ENCODE assay signal across 36 cellular contexts in genomic region chr11:130504317-130504716, GRCh38. TPM values are rescaled to one million over a fixed set of nuclear protein-coding genes. Genes with fewer than 3 reads are reported as not detected.
"Had no signal": no experiment of that assay in that cellular context is flagged by ENCODE, and none has a peak within 500 bp of the region (broad histone marks: within the 10 kb centered on the region; RNA-seq: fewer than 3 reads in every experiment).

No MANE protein-coding gene starts in this region.

- H3K9me3 ChIP-seq: adrenal gland, body of pancreas, breast epithelium had no signal

- H3K27ac Mint-ChIP-seq: activated B cell treated with CpG ODN at 0.5 μM for 24 hours; activated CD4-positive, alpha-beta memory T cell treated with anti-CD3 and anti-CD28 coated beads, Interleukin-2, amount 10 ng/mL, durations not matched to agents 7 days and 5 days; activated CD4-positive, alpha-beta T cell treated with anti-CD3 and anti-CD28 coated beads, Interleukin-2, amount 10 ng/mL, durations not matched to agents 24 days and 14 days; activated CD8-positive, alpha-beta memory T cell treated with anti-CD3 and anti-CD28 coated beads, Interleukin-2, amount 10 ng/mL, durations not matched to agents 7 days and 5 days; activated CD8-positive, alpha-beta T cell treated with anti-CD3 and anti-CD28 coated beads, Interleukin-2, amount 10 ng/mL, durations not matched to agents 7 days and 5 days; activated naive CD4-positive, alpha-beta T cell treated with anti-CD3 and anti-CD28 coated beads, Interleukin-2, amount 10 ng/mL, durations not matched to agents 7 days and 5 days; activated naive CD4-positive, alpha-beta T cell treated with anti-CD3 and anti-CD28 coated beads, Interleukin-2, amount 50 U/mL, for 24 hours; activated naive CD8-positive, alpha-beta T cell; activated naive CD8-positive, alpha-beta T cell treated with anti-CD3 and anti-CD28 coated beads, Interleukin-2, amount 10 ng/mL, durations not matched to agents 7 days and 5 days; activated naive CD8-positive, alpha-beta T cell treated with anti-CD3 and anti-CD28 coated beads, Interleukin-2, amount 50 U/mL, for 24 hours; activated T-cell treated with anti-CD3 and anti-CD28 coated beads, Interleukin-2, amount 50 U/mL, for 24 hours; activated T-helper 2 cell treated with anti-CD3 and anti-CD28 coated beads, Interferon-gamma antibody, Interleukin-2, Interleukin-4, amounts not matched to agents 10 μg/mL and 5 μg/mL and 100 μg/mL, durations not matched to agents 14 hours and 24 hours and 36 hours; T-helper 1 cell treated with Interleukin-12 subunit alpha and Interleukin-12 subunit beta and Interleukin-4 antibody, amounts not matched to agents 30 μg/mL and 1 μg/mL, for 36 hours; T-helper 2 cell treated with Interferon-gamma antibody and Interleukin-4, amounts not matched to agents 5 μg/mL and 100 μg/mL, for 36 hours had no signal

- H3K4me3 ChIP-seq: adrenal gland, body of pancreas, breast epithelium had no signal

- H3K36me3 ChIP-seq: adrenal gland, brain microvascular endothelial cell, breast epithelium had no signal

- H3K27me3 ChIP-seq: adrenal gland, body of pancreas, brain microvascular endothelial cell, breast epithelium had no signal

- DNase-seq: activated B cell treated with CpG ODN at 0.5 μM for 24 hours; activated CD4-positive, alpha-beta memory T cell treated with anti-CD3 and anti-CD28 coated beads, Interleukin-2, amount 10 ng/mL, durations not matched to agents 7 days and 5 days; activated CD4-positive, alpha-beta T cell treated with anti-CD3 and anti-CD28 coated beads for 4 hours; activated CD4-positive, alpha-beta T cell treated with anti-CD3 and anti-CD28 coated beads, Interleukin-2, amount 10 ng/mL, durations not matched to agents 24 days and 14 days; activated CD4-positive, alpha-beta T cell treated with anti-CD3 and anti-CD28 coated beads, Interleukin-2, amount 50 U/mL, for 1 hour; activated CD4-positive, alpha-beta T cell treated with anti-CD3 and anti-CD28 coated beads, Interleukin-2, amount 50 U/mL, for 4 hours; activated CD4-positive, CD25-positive, alpha-beta regulatory T cell treated with anti-CD3 and anti-CD28 coated beads, Interleukin-2, amount 50 U/mL, for 72 hours; activated CD8-positive, alpha-beta memory T cell treated with anti-CD3 and anti-CD28 coated beads for 24 hours; activated CD8-positive, alpha-beta memory T cell treated with anti-CD3 and anti-CD28 coated beads, Interleukin-2, amount 10 ng/mL, durations not matched to agents 7 days and 5 days; activated CD8-positive, alpha-beta memory T cell treated with anti-CD3 and anti-CD28 coated beads, Interleukin-2, amount 50 U/mL, for 48 hours; activated CD8-positive, alpha-beta T cell treated with anti-CD3 and anti-CD28 coated beads, Interleukin-2, amount 10 ng/mL, durations not matched to agents 7 days and 5 days; activated effector memory CD4-positive, alpha-beta T cell treated with Interleukin-2 at 50 U/mL for 16 hours; activated gamma-delta T cell; activated naive CD4-positive, alpha-beta T cell treated with anti-CD3 and anti-CD28 coated beads, Interleukin-2, amount 10 ng/mL, durations not matched to agents 7 days and 5 days; activated naive CD4-positive, alpha-beta T cell treated with Interleukin-2 at 50 U/mL for 16 hours; activated naive CD8-positive, alpha-beta T cell treated with anti-CD3 and anti-CD28 coated beads, Interleukin-2, amount 10 ng/mL, durations not matched to agents 7 days and 5 days; activated naive CD8-positive, alpha-beta T cell treated with anti-CD3 and anti-CD28 coated beads, Interleukin-2, amount 50 U/mL, for 24 hours; activated T-cell treated with anti-CD3 and anti-CD28 coated beads, Interleukin-2, amount 50 U/mL, for 24 hours; activated T-cell treated with anti-CD3 and anti-CD28 coated beads, Interleukin-2, amount 50 U/mL, for 48 hours; adrenal gland; amniotic stem cell; aorta; body of pancreas; brain microvascular endothelial cell; central memory CD4-positive, alpha-beta T cell; T-helper 1 cell; T-helper 2 cell; T-helper 9 cell had no signal

- H3K4me1 Mint-ChIP-seq: activated B cell treated with CpG ODN at 0.5 μM for 24 hours; activated CD4-positive, alpha-beta memory T cell treated with anti-CD3 and anti-CD28 coated beads, Interleukin-2, amount 10 ng/mL, durations not matched to agents 7 days and 5 days; activated CD4-positive, alpha-beta T cell treated with anti-CD3 and anti-CD28 coated beads, Interleukin-2, amount 10 ng/mL, durations not matched to agents 24 days and 14 days; activated CD8-positive, alpha-beta memory T cell treated with anti-CD3 and anti-CD28 coated beads, Interleukin-2, amount 10 ng/mL, durations not matched to agents 7 days and 5 days; activated naive CD4-positive, alpha-beta T cell treated with anti-CD3 and anti-CD28 coated beads, Interleukin-2, amount 10 ng/mL, durations not matched to agents 7 days and 5 days; activated naive CD4-positive, alpha-beta T cell treated with anti-CD3 and anti-CD28 coated beads, Interleukin-2, amount 50 U/mL, for 24 hours; activated naive CD8-positive, alpha-beta T cell treated with anti-CD3 and anti-CD28 coated beads, Interleukin-2, amount 10 ng/mL, durations not matched to agents 7 days and 5 days; activated naive CD8-positive, alpha-beta T cell treated with anti-CD3 and anti-CD28 coated beads, Interleukin-2, amount 50 U/mL, for 24 hours had no signal

- H3K4me1 ChIP-seq: adrenal gland, body of pancreas, breast epithelium had no signal

- H3K36me3 Mint-ChIP-seq: activated CD8-positive, alpha-beta memory T cell treated with anti-CD3 and anti-CD28 coated beads, Interleukin-2, amount 10 ng/mL, durations not matched to agents 7 days and 5 days; activated naive CD8-positive, alpha-beta T cell treated with anti-CD3 and anti-CD28 coated beads, Interleukin-2, amount 10 ng/mL, durations not matched to agents 7 days and 5 days had no signal

- FAIRE-seq: astrocyte, TTC549 had no signal

- H3K4me3 Mint-ChIP-seq: activated B cell treated with CpG ODN at 0.5 μM for 24 hours; activated CD4-positive, alpha-beta memory T cell treated with anti-CD3 and anti-CD28 coated beads, Interleukin-2, amount 10 ng/mL, durations not matched to agents 7 days and 5 days; activated CD4-positive, alpha-beta T cell treated with anti-CD3 and anti-CD28 coated beads, Interleukin-2, amount 10 ng/mL, durations not matched to agents 24 days and 14 days; activated CD8-positive, alpha-beta memory T cell treated with anti-CD3 and anti-CD28 coated beads, Interleukin-2, amount 10 ng/mL, durations not matched to agents 7 days and 5 days; activated CD8-positive, alpha-beta T cell treated with anti-CD3 and anti-CD28 coated beads, Interleukin-2, amount 10 ng/mL, durations not matched to agents 7 days and 5 days; activated naive CD4-positive, alpha-beta T cell treated with anti-CD3 and anti-CD28 coated beads, Interleukin-2, amount 10 ng/mL, durations not matched to agents 7 days and 5 days; activated naive CD4-positive, alpha-beta T cell treated with anti-CD3 and anti-CD28 coated beads, Interleukin-2, amount 50 U/mL, for 24 hours; activated naive CD8-positive, alpha-beta T cell; activated naive CD8-positive, alpha-beta T cell treated with anti-CD3 and anti-CD28 coated beads, Interleukin-2, amount 10 ng/mL, durations not matched to agents 7 days and 5 days; activated naive CD8-positive, alpha-beta T cell treated with anti-CD3 and anti-CD28 coated beads, Interleukin-2, amount 50 U/mL, for 24 hours; activated T-cell treated with anti-CD3 and anti-CD28 coated beads, Interleukin-2, amount 50 U/mL, for 24 hours; T-helper 1 cell treated with Interleukin-12 subunit alpha and Interleukin-12 subunit beta and Interleukin-4 antibody, amounts not matched to agents 30 μg/mL and 1 μg/mL, for 36 hours; T-helper 2 cell treated with Interferon-gamma antibody and Interleukin-4, amounts not matched to agents 5 μg/mL and 100 μg/mL, for 36 hours had no signal

RNA-seq across cellular contexts. Expression of gene ADAMTS15, which starts 55.9 kb away (rescaled TPM):
- total RNA-seq: activated B cell treated with CpG ODN at 0.5 μM for 24 hours; activated CD4-positive, alpha-beta memory T cell treated with anti-CD3 and anti-CD28 coated beads, Interleukin-2, amount 10 ng/mL, durations not matched to agents 7 days and 5 days; activated CD8-positive, alpha-beta memory T cell treated with anti-CD3 and anti-CD28 coated beads, Interleukin-2, amount 10 ng/mL, durations not matched to agents 7 days and 5 days; activated T-helper 2 cell treated with anti-CD3 and anti-CD28 coated beads, Interferon-gamma antibody, Interleukin-2, Interleukin-4, amounts not matched to agents 10 μg/mL and 5 μg/mL and 100 μg/mL, durations not matched to agents 14 hours and 24 hours and 36 hours had no signal
